14 cellular contexts compared by ENCODE assay signal in the genomic region with DNA sequence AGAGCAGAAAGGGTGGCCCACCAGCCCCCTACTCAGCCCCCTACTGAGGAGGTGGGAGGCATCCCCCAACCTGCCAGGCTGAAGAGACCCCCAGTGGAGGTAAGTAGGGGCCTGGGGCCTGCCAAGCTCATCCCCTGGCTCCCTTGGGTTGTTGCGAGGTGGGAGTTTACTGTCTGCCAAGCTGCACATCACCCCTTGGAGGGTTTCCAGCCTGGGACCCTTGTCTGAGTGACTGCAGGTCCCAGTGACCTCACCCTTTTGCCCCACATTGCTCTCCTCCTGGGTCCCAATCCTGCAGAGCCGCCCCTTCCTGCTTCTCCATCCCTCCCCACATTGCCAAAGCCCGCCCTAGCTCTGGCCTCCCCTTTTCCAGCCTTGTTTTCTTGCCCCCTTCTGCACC. TPM values are rescaled to one million over a fixed set of nuclear protein-coding genes. Genes with fewer than 3 reads are reported as not detected.
DNase-seq lines count a peak whose midpoint lies in the region; ATAC-seq and TF ChIP-seq lines count a peak whose summit lies in the region.
"Had no signal": no experiment of that assay in that cellular context is flagged by ENCODE, and none has a peak within 500 bp of the region (broad histone marks: within the 10 kb centered on the region; RNA-seq: fewer than 3 reads in every experiment).

No MANE protein-coding gene starts in this region.

- no peak for TF ChIP-seq CTCF in left lung (IDR thresholded peaks at IDR 0.05)
- no peak for TF ChIP-seq CTCF in suprapubic skin (IDR thresholded peaks at IDR 0.05)

- H3K36me3 ChIP-seq in left lung: no peaks in the 10 kb centered on the region
- no peaks in the 10 kb centered on the region for H3K36me3 ChIP-seq in suprapubic skin
- H3K36me3 ChIP-seq in SJCRH30: no peaks in the 10 kb centered on the region

- H3K27me3 Mint-ChIP-seq in activated naive CD8-positive, alpha-beta T cell: no peaks in the 10 kb centered on the region
- peaks cover 6% of the 10 kb centered on the region for H3K27me3 Mint-ChIP-seq in activated naive CD8-positive, alpha-beta T cell treated with anti-CD3 and anti-CD28 coated beads, Interleukin-2, amount 50 U/mL, for 24 hours
- no peaks in the 10 kb centered on the region for H3K27me3 Mint-ChIP-seq in T-cell

- H3K4me3 ChIP-seq in left lung (no peak overlapping the region), suprapubic skin (no peak overlapping the region), SJCRH30 (no peak overlapping the region)

- H3K27me3 ChIP-seq in left lung (peaks cover 0 to 25% of the 10 kb centered on the region in 2 donors), suprapubic skin (no peaks in the 10 kb centered on the region), SJCRH30 (no peaks in the 10 kb centered on the region)

- H3K36me3 Mint-ChIP-seq in activated naive CD8-positive, alpha-beta T cell: no peaks in the 10 kb centered on the region
- H3K36me3 Mint-ChIP-seq in activated naive CD8-positive, alpha-beta T cell treated with anti-CD3 and anti-CD28 coated beads, Interleukin-2, amount 50 U/mL, for 24 hours (ENCODE audit: low read depth): no peaks in the 10 kb centered on the region
- H3K36me3 Mint-ChIP-seq in T-cell: no peaks in the 10 kb centered on the region

- POLR2A ChIA-PET in T-cell (lab: Charles Lee): no interaction called here

- H3K27ac ChIP-seq in left lung (peak overlapping the region; percentile 72 to 93), suprapubic skin (peak overlapping the region; percentile 60), SJCRH30 (no peak overlapping the region)
- H3K27ac ChIP-seq: parathyroid adenoma had no signal

- intact Hi-C loops in left lung (cut with DNase I): no loop called here

- H3K9me3 Mint-ChIP-seq in activated naive CD8-positive, alpha-beta T cell (ENCODE audit: low read depth): no peaks in the 10 kb centered on the region
- H3K9me3 Mint-ChIP-seq in activated naive CD8-positive, alpha-beta T cell treated with anti-CD3 and anti-CD28 coated beads, Interleukin-2, amount 50 U/mL, for 24 hours: no peaks in the 10 kb centered on the region
- no peaks in the 10 kb centered on the region for H3K9me3 Mint-ChIP-seq in T-cell

- DNase-seq in activated naive CD8-positive, alpha-beta T cell treated with anti-CD3 and anti-CD28 coated beads, Interleukin-2, amount 50 U/mL, for 24 hours: no peak
- no peak for DNase-seq in T-cell
- no peak for DNase-seq in left lung
- DNase-seq in suprapubic skin (ENCODE audit: low spot score in 2 of 2): no peak
- DNase-seq in middle frontal gyrus (ENCODE audit: extremely low spot score, low spot score): no peak
- no peak for DNase-seq in SJCRH30
- DNase-seq in anterior cingulate cortex (lab: John Stamatoyannopoulos, UW): no peak
- DNase-seq: NCI-H446 had no signal

- CTCF ChIA-PET in T-cell (lab: Charles Lee): no interaction called here

- H3K9me3 ChIP-seq in left lung (no peaks in the 10 kb centered on the region), suprapubic skin (no peaks in the 10 kb centered on the region), SJCRH30 (replicated peaks) (no peaks in the 10 kb centered on the region)

- TF ChIP-seq POLR2A in suprapubic skin (IDR thresholded peaks at IDR 0.05): no peak

- peak overlapping the region; percentile 22 for H3K27ac Mint-ChIP-seq in activated naive CD8-positive, alpha-beta T cell
- no peak overlapping the region for H3K27ac Mint-ChIP-seq in activated naive CD8-positive, alpha-beta T cell treated with anti-CD3 and anti-CD28 coated beads, Interleukin-2, amount 50 U/mL, for 24 hours
- H3K27ac Mint-ChIP-seq in T-cell: peak overlapping the region; percentile 92 to 95

- H3K4me3 Mint-ChIP-seq in activated naive CD8-positive, alpha-beta T cell: peak overlapping the region; percentile 49
- no peak overlapping the region for H3K4me3 Mint-ChIP-seq in activated naive CD8-positive, alpha-beta T cell treated with anti-CD3 and anti-CD28 coated beads, Interleukin-2, amount 50 U/mL, for 24 hours
- H3K4me3 Mint-ChIP-seq in T-cell: peak overlapping the region; percentile 13 to 88 (median 17)

- WGBS in suprapubic skin: 89% methylated on average over 3 of the region's 3 CpGs

- peaks cover 49% of the 10 kb centered on the region for H3K4me1 Mint-ChIP-seq in activated naive CD8-positive, alpha-beta T cell (ENCODE audit: low read depth)
- peaks cover 29% of the 10 kb centered on the region for H3K4me1 Mint-ChIP-seq in activated naive CD8-positive, alpha-beta T cell treated with anti-CD3 and anti-CD28 coated beads, Interleukin-2, amount 50 U/mL, for 24 hours
- H3K4me1 Mint-ChIP-seq in T-cell: peaks cover 67 to 77% (median 74%) of the 10 kb centered on the region in 3 donors

- ATAC-seq in activated naive CD8-positive, alpha-beta T cell treated with anti-CD3 and anti-CD28 coated beads, Interleukin-2, amount 50 U/mL, for 24 hours: no peak
- no peak for ATAC-seq in T-cell (replicated peaks in 1 of 4)
- no peak for ATAC-seq in left lung
- ATAC-seq: PC-3 had no signal

- H3K4me1 ChIP-seq in left lung: peaks cover 26 to 76% of the 10 kb centered on the region in 2 donors
- H3K4me1 ChIP-seq in suprapubic skin: peaks cover 69% of the 10 kb centered on the region
- H3K4me1 ChIP-seq in SJCRH30: peaks cover 11% of the 10 kb centered on the region

- TF ChIP-seq EP300 in suprapubic skin (IDR thresholded peaks at IDR 0.05): no peak

RNA-seq across cellular contexts. Expression of a gene that starts 1.0 kb away (rescaled TPM):
- total RNA-seq in T-cell: 10 to 100 TPM; 25.0 to 47.4 (median 30.6) TPM
- total RNA-seq in left lung: 10 to 100 TPM; 45.4 to 74.4 TPM
- 100 to 1,000 TPM; 129 to 260 (median 172) TPM for total RNA-seq in suprapubic skin
- 6.5 and 9.4 TPM in 2 replicates for total RNA-seq in SJCRH30 (2014; rRNA removed; shearing (Covaris generic))

RNA-seq across cellular contexts. Expression of a gene that starts 6.7 kb away (rescaled TPM):
- total RNA-seq in T-cell (1 to 10 TPM; 2.0 to 5.3 (median 3.0) TPM), left lung (under 1 TPM in 1 of 2 donors, not detected in 1; 0.23 TPM), suprapubic skin (under 1 TPM in 3 of 4 donors, not detected in 1; 0.59 to 0.78 (median 0.72) TPM)
- total RNA-seq in SJCRH30 (2014; rRNA removed; shearing (Covaris generic)): 0.08 and 0.10 TPM in 2 replicates
- total RNA-seq: HT1080 had no signal

RNA-seq across cellular contexts. Expression of a gene that starts 23.1 kb away (rescaled TPM):
- total RNA-seq in T-cell: not detected
- under 1 TPM; 0.24 to 0.26 TPM for total RNA-seq in left lung
- total RNA-seq in suprapubic skin: not detected
- not detected in 2 replicates for total RNA-seq in SJCRH30 (2014; rRNA removed; shearing (Covaris generic))
- total RNA-seq: chondrocyte, HT1080, lung microvascular endothelial cell, PC-3 had no signal
